9 cellular contexts compared by ENCODE assay signal in the genomic region with DNA sequence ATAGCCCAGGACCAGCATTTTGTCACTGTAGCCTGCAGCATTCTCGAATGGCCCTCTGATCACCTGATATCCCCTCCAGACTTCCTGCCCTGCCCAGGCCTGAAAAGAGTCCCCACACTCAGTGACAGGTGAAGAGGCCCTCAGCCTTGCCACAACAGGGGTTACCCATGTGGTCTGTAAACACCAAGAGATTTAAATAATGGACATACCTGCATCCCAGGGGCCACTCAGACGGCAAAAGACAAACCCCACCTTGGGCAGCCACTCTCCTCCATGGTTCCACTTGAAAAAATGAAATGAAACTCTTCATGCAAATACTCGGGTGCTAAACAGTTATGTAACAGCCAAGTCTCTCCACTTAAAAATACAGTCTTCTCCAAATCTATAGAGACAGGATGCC. TPM values are rescaled to one million over a fixed set of nuclear protein-coding genes. Genes with fewer than 3 reads are reported as not detected.
DNase-seq lines count a peak whose midpoint lies in the region; ATAC-seq and TF ChIP-seq lines count a peak whose summit lies in the region.
"Had no signal": no experiment of that assay in that cellular context is flagged by ENCODE, and none has a peak within 500 bp of the region (broad histone marks: within the 10 kb centered on the region; RNA-seq: fewer than 3 reads in every experiment).

No MANE protein-coding gene starts in this region.

- ATAC-seq in HG03521 (IDR thresholded peaks at IDR 0.05; ENCODE audit: unreplicated experiment), result peak; percentile 82
- peak; percentile 11 for ATAC-seq in left ventricle myocardium superior

- DNase-seq in ELF-1 (ENCODE audit: low read depth, low spot score), result peak; percentile 38
- peak; percentile 51 for DNase-seq in GM20000 (ENCODE audit: low spot score)
- no peak for DNase-seq in left ventricle myocardium superior
- no peak for DNase-seq in NCI-H748 (lab: John Stamatoyannopoulos, UW; ENCODE audit: unreplicated experiment)
- DNase-seq in activated naive CD4-positive, alpha-beta T cell treated with Interleukin-2 at 50 U/mL for 16 hours, result no peak
- no peak for DNase-seq in DMS53 (lab: John Stamatoyannopoulos, UW)
- DNase-seq in T1000 (lab: John Stamatoyannopoulos, UW), result no peak
- DNase-seq: mammary epithelial cell had no signal

- no peak for TF ChIP-seq CTCF in GM20000 (IDR thresholded peaks at IDR 0.05; ENCODE audit: extremely low read depth, missing control alignments)

- intact Hi-C loops in left ventricle myocardium superior (cut with micrococcal nuclease), result loop anchor here (2.0 kb wide), 1 partner anchor 93 kb away; no protein-coding TSS in a partner anchor

RNA-seq across cellular contexts. Expression of a gene that starts 22.8 kb away (rescaled TPM):
- total RNA-seq in left ventricle myocardium superior, result 112 TPM

RNA-seq across cellular contexts. Expression of a gene that starts 35.4 kb away (rescaled TPM):
- total RNA-seq in left ventricle myocardium superior, result 3.4 TPM

Comparison
In these comparisons a context has a peak if more than half of its experiments do, and no peak if none do; other contexts are left out.
1. DNase-seq: peak in ELF-1 (single experiment) and GM20000 (single experiment); none in left ventricle myocardium superior (single experiment), NCI-H748 (single experiment), activated naive CD4-positive, alpha-beta T cell treated with Interleukin-2 at 50 U/mL for 16 hours (single experiment), DMS53 (single experiment) and T1000 (single experiment).